In the genomic region with DNA sequence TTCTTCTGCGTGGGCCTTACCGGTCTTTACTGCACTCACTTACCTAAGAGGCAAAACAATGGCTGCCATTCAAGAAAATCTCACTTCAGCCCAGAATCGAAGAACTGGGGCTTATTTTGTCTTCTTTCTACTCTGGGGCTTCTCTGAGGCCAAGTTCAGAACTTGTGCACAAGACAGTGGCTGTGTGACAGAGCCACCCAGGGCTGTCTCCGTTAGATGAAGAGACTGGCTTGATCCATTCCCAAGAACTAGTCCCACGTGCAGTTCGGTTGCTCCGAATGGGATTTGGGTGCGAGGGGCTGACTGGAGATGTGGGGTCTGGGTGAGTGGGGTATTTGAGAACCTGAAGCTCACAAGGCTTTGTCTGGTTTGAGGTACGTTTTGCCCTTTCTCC, we compare ENCODE assay signal across 8 cellular contexts. TPM values are rescaled to one million over a fixed set of nuclear protein-coding genes. Genes with fewer than 3 reads are reported as not detected.
DNase-seq lines count a peak whose midpoint lies in the region; ATAC-seq and TF ChIP-seq lines count a peak whose summit lies in the region.

No MANE protein-coding gene starts in this region.

- intact Hi-C loops in activated CD4-positive, alpha-beta T cell treated with anti-CD3 and anti-CD28 coated beads for 36 hours (cut with DNase I, micrococcal nuclease), result loop anchor here (1.0 to 10.0 kb wide), 7 partner anchors 30 to 389 kb away; a partner anchor contains a TSS

- no peak for TF ChIP-seq CTCF in neutrophil (IDR thresholded peaks at IDR 0.05)

- no peaks in the 10 kb centered on the region for H3K27me3 ChIP-seq in neutrophil

- peaks cover 11 to 17% of the 10 kb centered on the region in 2 experiments for H3K4me1 ChIP-seq in neutrophil (ENCODE audit: control insufficient read depth in 1 of 2, insufficient read depth in 1 of 2, low read depth in 1 of 2, low read length in 1 of 2)

- no peaks in the 10 kb centered on the region for H3K27me3 Mint-ChIP-seq in activated CD4-positive, alpha-beta T cell treated with anti-CD3 and anti-CD28 coated beads for 36 hours
- no peaks in the 10 kb centered on the region for H3K27me3 Mint-ChIP-seq in T-cell

- no peak for ATAC-seq in activated CD4-positive, alpha-beta T cell treated with anti-CD3 and anti-CD28 coated beads for 36 hours
- peak in 2 of 4 experiments; percentile 1 to 5 for ATAC-seq in T-cell (replicated peaks in 1 of 4)
- ATAC-seq in HG02610 (IDR thresholded peaks at IDR 0.05; ENCODE audit: unreplicated experiment), result no peak
- no peak for ATAC-seq in GM18520 (IDR thresholded peaks at IDR 0.05; ENCODE audit: unreplicated experiment)

- H3K4me3 Mint-ChIP-seq in activated CD4-positive, alpha-beta T cell treated with anti-CD3 and anti-CD28 coated beads for 36 hours, result peak overlapping the region; percentile 82
- H3K4me3 Mint-ChIP-seq in T-cell, result peak overlapping the region; percentile 84 to 88 (median 85)

- peaks cover 10% of the 10 kb centered on the region for H3K36me3 Mint-ChIP-seq in activated CD4-positive, alpha-beta T cell treated with anti-CD3 and anti-CD28 coated beads for 36 hours (ENCODE audit: low read depth)
- peaks cover 4% of the 10 kb centered on the region for H3K36me3 Mint-ChIP-seq in T-cell

- H3K4me3 ChIP-seq in neutrophil (ENCODE audit: low read depth in 1 of 2, low read length in 1 of 2), result peak overlapping the region; percentile 75 to 93

- no peaks in the 10 kb centered on the region for H3K9me3 ChIP-seq in neutrophil

- DNase-seq in activated CD4-positive, alpha-beta T cell treated with anti-CD3 and anti-CD28 coated beads for 36 hours, result peak; percentile 4
- DNase-seq in activated CD4-positive, alpha-beta T cell treated with anti-CD3 and anti-CD28 coated beads for 48 hours, result no peak
- DNase-seq in T-cell (peak in 9 of 34 experiments; percentile 0 to 21 (median 5)), fibroblast of peridontal ligament (ENCODE audit: extremely low read depth) (peak; percentile 26), HK-2 (ENCODE audit: unreplicated experiment) (no peak)

- CTCF ChIA-PET in activated CD4-positive, alpha-beta T cell treated with anti-CD3 and anti-CD28 coated beads for 36 hours (lab: Charles Lee), result interaction anchor here (0.7 to 1.8 kb wide), 5 partner anchors 12 to 390 kb away, joined by 3 to 5 read pairs (median 3); no protein-coding TSS in a partner anchor
- CTCF ChIA-PET in T-cell (lab: Charles Lee), result interaction anchor here (0.6 to 1.0 kb wide), 4 partner anchors 27 to 789 kb away, joined by 3 to 4 read pairs (median 3); a partner anchor contains a TSS

- H3K4me1 Mint-ChIP-seq in activated CD4-positive, alpha-beta T cell treated with anti-CD3 and anti-CD28 coated beads for 36 hours, result peaks cover 26% of the 10 kb centered on the region
- H3K4me1 Mint-ChIP-seq in T-cell, result peaks cover 41 to 48% (median 41%) of the 10 kb centered on the region in 3 donors

- POLR2A ChIA-PET in activated CD4-positive, alpha-beta T cell treated with anti-CD3 and anti-CD28 coated beads for 36 hours (lab: Charles Lee), result interaction anchor here (0.5 to 1.5 kb wide), 4 partner anchors 20 to 453 kb away, joined by 4 to 6 read pairs (median 4); a partner anchor contains a TSS
- POLR2A ChIA-PET in T-cell (lab: Charles Lee), result interaction anchor here (0.5 to 1.3 kb wide), 5 partner anchors 11 to 345 kb away, joined by 3 read pairs; no protein-coding TSS in a partner anchor

- no peaks in the 10 kb centered on the region for H3K36me3 ChIP-seq in neutrophil

- H3K27ac Mint-ChIP-seq in activated CD4-positive, alpha-beta T cell treated with anti-CD3 and anti-CD28 coated beads for 36 hours, result peak overlapping the region; percentile 78
- H3K27ac Mint-ChIP-seq in T-cell, result peak overlapping the region; percentile 81 to 86

- H3K27ac ChIP-seq in neutrophil, result peak overlapping the region; percentile 74

- H3K9me3 Mint-ChIP-seq in activated CD4-positive, alpha-beta T cell treated with anti-CD3 and anti-CD28 coated beads for 36 hours (ENCODE audit: low read depth), result no peaks in the 10 kb centered on the region
- H3K9me3 Mint-ChIP-seq in T-cell, result no peaks in the 10 kb centered on the region

RNA-seq across cellular contexts. Expression of a gene that starts 0.8 kb away (rescaled TPM):
- total RNA-seq in activated CD4-positive, alpha-beta T cell treated with anti-CD3 and anti-CD28 coated beads for 36 hours, result 10 to 100 TPM; 61.1 to 74.9 TPM
- 10 to 100 TPM; 68.0 to 94.3 (median 83.0) TPM for total RNA-seq in T-cell

Comparison
In these comparisons a context has a peak if more than half of its experiments do, and no peak if none do; other contexts are left out.
1. DNase-seq: peak in activated CD4-positive, alpha-beta T cell treated with anti-CD3 and anti-CD28 coated beads for 36 hours (single experiment) and fibroblast of peridontal ligament (single experiment); none in activated CD4-positive, alpha-beta T cell treated with anti-CD3 and anti-CD28 coated beads for 48 hours (single experiment) and HK-2 (single experiment).